Comparison of ENCODE assay signal across 9 cellular contexts in genomic region chr13:21435710-21436151, GRCh38. TPM values are rescaled to one million over a fixed set of nuclear protein-coding genes. Genes with fewer than 3 reads are reported as not detected.
DNase-seq lines count a peak whose midpoint lies in the region; ATAC-seq and TF ChIP-seq lines count a peak whose summit lies in the region.
"Had no signal": no experiment of that assay in that cellular context is flagged by ENCODE, and none has a peak within 500 bp of the region (broad histone marks: within the 10 kb centered on the region; RNA-seq: fewer than 3 reads in every experiment).

No MANE protein-coding gene starts in this region.

- no peaks in the 10 kb centered on the region for H3K27me3 Mint-ChIP-seq in activated CD8-positive, alpha-beta memory T cell treated with anti-CD3 and anti-CD28 coated beads, Interleukin-2, amount 10 ng/mL, durations not matched to agents 7 days and 5 days

- no peak overlapping the region for H3K27ac ChIP-seq in prostate gland
- H3K27ac ChIP-seq: SK-N-MC had no signal

- H3K4me3 Mint-ChIP-seq in activated CD8-positive, alpha-beta memory T cell treated with anti-CD3 and anti-CD28 coated beads, Interleukin-2, amount 10 ng/mL, durations not matched to agents 7 days and 5 days: peak overlapping the region; percentile 24

- no peak for TF ChIP-seq POLR2A in prostate gland (IDR thresholded peaks at IDR 0.05)

- H3K9me3 ChIP-seq in MG63: peaks cover 14% of the 10 kb centered on the region
- H3K9me3 ChIP-seq in prostate gland: no peaks in the 10 kb centered on the region

- H3K4me3 ChIP-seq in MG63 (no peak overlapping the region), fibroblast of pulmonary artery (replicated peaks; ENCODE audit: low read depth, low read length) (peak overlapping the region; percentile 21), prostate gland (no peak overlapping the region)
- H3K4me3 ChIP-seq: SK-N-MC had no signal

- peak overlapping the region; percentile 79 for H3K27ac Mint-ChIP-seq in activated CD8-positive, alpha-beta memory T cell treated with anti-CD3 and anti-CD28 coated beads, Interleukin-2, amount 10 ng/mL, durations not matched to agents 7 days and 5 days

- intact Hi-C loops in prostate gland (cut with DNase I): no loop called here

- peaks cover 20% of the 10 kb centered on the region for H3K9me3 Mint-ChIP-seq in activated CD8-positive, alpha-beta memory T cell treated with anti-CD3 and anti-CD28 coated beads, Interleukin-2, amount 10 ng/mL, durations not matched to agents 7 days and 5 days (ENCODE audit: low read depth)

- H3K4me1 ChIP-seq in prostate gland (replicated peaks): no peaks in the 10 kb centered on the region

- TF ChIP-seq CTCF in fibroblast of pulmonary artery (IDR thresholded peaks at IDR 0.05; ENCODE audit: low read length, missing control alignments) (no peak), prostate gland (IDR thresholded peaks at IDR 0.05) (no peak)

- H3K36me3 Mint-ChIP-seq in activated CD8-positive, alpha-beta memory T cell treated with anti-CD3 and anti-CD28 coated beads, Interleukin-2, amount 10 ng/mL, durations not matched to agents 7 days and 5 days: peaks cover 52% of the 10 kb centered on the region

- peaks cover 33% of the 10 kb centered on the region for H3K4me1 Mint-ChIP-seq in activated CD8-positive, alpha-beta memory T cell treated with anti-CD3 and anti-CD28 coated beads, Interleukin-2, amount 10 ng/mL, durations not matched to agents 7 days and 5 days

- H3K27me3 ChIP-seq in MG63: no peaks in the 10 kb centered on the region
- no peaks in the 10 kb centered on the region for H3K27me3 ChIP-seq in prostate gland (replicated peaks; ENCODE audit: insufficient read depth)

- CTCF ChIA-PET in activated CD8-positive, alpha-beta memory T cell treated with anti-CD3 and anti-CD28 coated beads, Interleukin-2, amount 10 ng/mL, durations not matched to agents 7 days and 5 days (lab: Charles Lee): interaction anchor here (1.6 kb wide), 1 partner anchor 23 kb away, joined by 3 read pairs; the partner anchor contains the start of gene ZDHHC20

- 47% methylated on average over 2 of the region's 2 CpGs for WGBS in prostate gland

- peak; percentile 99 for ATAC-seq in GM21825 (IDR thresholded peaks at IDR 0.05; ENCODE audit: unreplicated experiment)
- peak; percentile 97 for ATAC-seq in activated CD8-positive, alpha-beta memory T cell treated with anti-CD3 and anti-CD28 coated beads, Interleukin-2, amount 10 ng/mL, durations not matched to agents 7 days and 5 days

- DNase-seq in GM04504 (ENCODE audit: low read depth) (peak; percentile 66), MG63 (peak; percentile 55), fibroblast of pulmonary artery (ENCODE audit: low read depth) (peak; percentile 84), prostate gland (ENCODE audit: low spot score) (peak; percentile 9), NCI-H1694 (lab: John Stamatoyannopoulos, UW) (no peak), NAMALWA (ENCODE audit: low spot score) (no peak)
- peak; percentile 82 for DNase-seq in activated CD8-positive, alpha-beta memory T cell treated with anti-CD3 and anti-CD28 coated beads, Interleukin-2, amount 10 ng/mL, durations not matched to agents 7 days and 5 days

- H3K36me3 ChIP-seq in MG63 (no peaks in the 10 kb centered on the region; the same call in none of the 2 replicates), prostate gland (no peaks in the 10 kb centered on the region)

RNA-seq across cellular contexts. Expression of gene ZDHHC20, which starts 23.4 kb away (rescaled TPM):
- total RNA-seq in MG63 (2014; rRNA removed; shearing (Covaris generic); ENCODE audit: low replicate concordance): 49.2 and 146 TPM in 2 replicates
- total RNA-seq in activated CD8-positive, alpha-beta memory T cell treated with anti-CD3 and anti-CD28 coated beads, Interleukin-2, amount 10 ng/mL, durations not matched to agents 7 days and 5 days: 10 to 100 TPM; 65.7 to 68.0 TPM
- total RNA-seq in prostate gland: 10 to 100 TPM; 50.4 to 77.1 TPM

Comparison
In these comparisons a context has a peak if more than half of its experiments do, and no peak if none do; other contexts are left out.
1. DNase-seq: peak in GM04504 (single experiment), MG63 (single experiment), activated CD8-positive, alpha-beta memory T cell treated with anti-CD3 and anti-CD28 coated beads, Interleukin-2, amount 10 ng/mL, durations not matched to agents 7 days and 5 days (single experiment), fibroblast of pulmonary artery (single experiment) and prostate gland (single experiment); none in NCI-H1694 (single experiment) and NAMALWA (single experiment).